ENCODE assay signal across 9 cellular contexts in the genomic region with DNA sequence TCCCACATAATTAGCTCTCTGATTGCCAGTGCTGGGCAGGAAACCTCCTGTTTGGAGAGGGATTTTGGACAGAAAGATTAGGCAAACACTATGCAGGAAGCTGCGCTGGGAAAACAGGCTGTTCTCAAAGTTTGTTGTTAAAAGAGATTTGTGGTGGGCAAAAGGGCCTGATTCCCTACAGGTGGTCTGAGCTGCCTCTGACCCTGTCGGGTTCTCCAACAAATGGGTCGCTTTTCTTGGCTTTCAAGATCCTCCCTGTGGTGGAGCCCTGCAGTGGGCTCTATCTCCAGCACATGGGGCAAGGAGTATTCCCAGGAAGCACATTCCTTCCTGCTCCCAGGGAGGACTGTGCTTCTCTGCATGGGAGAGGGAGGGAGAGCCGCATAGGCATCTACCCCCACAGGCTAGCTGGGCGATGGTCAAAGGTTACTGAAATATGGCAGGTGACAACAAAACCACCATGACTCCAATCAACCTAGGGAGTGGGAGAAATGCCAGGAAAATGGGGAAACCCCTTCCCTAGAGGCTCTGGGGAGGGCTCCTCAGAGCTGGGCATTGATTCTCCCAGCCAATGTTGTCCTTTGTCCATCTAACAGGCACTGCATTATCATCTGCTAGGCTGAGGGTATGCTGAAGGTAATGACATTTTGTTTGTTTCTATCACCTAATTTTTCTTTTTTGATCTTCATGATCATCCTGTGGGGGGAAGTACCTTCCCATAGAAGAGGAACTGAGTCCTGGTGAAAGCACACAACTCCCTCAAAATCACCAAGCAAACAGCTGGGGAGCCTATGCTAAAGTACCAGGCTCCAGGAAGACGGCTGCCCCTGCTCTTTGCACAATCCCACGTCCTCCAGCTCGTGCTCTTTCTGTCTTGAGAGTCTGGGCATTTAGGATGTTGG.
DNase-seq lines count a peak whose midpoint lies in the region; ATAC-seq and TF ChIP-seq lines count a peak whose summit lies in the region.
"Had no signal": no experiment of that assay in that cellular context is flagged by ENCODE, and none has a peak within 500 bp of the region (broad histone marks: within the 10 kb centered on the region; RNA-seq: fewer than 3 reads in every experiment).

No MANE protein-coding gene starts in this region.

- intact Hi-C loops in right lobe of liver (cut with DNase I) (no loop called here), transverse colon (cut with DNase I; ENCODE audit: low total_unique reads) (no loop called here)
- intact Hi-C loops in naive thymus-derived CD4-positive, alpha-beta T cell (cut with micrococcal nuclease) = no loop called here

- no peaks in the 10 kb centered on the region for H3K36me3 ChIP-seq in right lobe of liver
- no peaks in the 10 kb centered on the region for H3K36me3 ChIP-seq in transverse colon
- no peaks in the 10 kb centered on the region for H3K36me3 ChIP-seq in naive thymus-derived CD4-positive, alpha-beta T cell (ENCODE audit: control insufficient read depth in 2 of 3, insufficient read depth in 3 of 3, low read length in 3 of 3)

- in situ Hi-C loops in transverse colon (cut with MboI; ENCODE audit: low pct_ligation_motif_present in 1 of 4, low pct_unique_long_range_greater_than_20kb in 1 of 4, low sequenced_read_pairs in 3 of 4) = no loop called here

- H3K27ac ChIP-seq in angular gyrus (ENCODE audit: low read depth, low read length) (peak overlapping the region; percentile 0), right lobe of liver (no peak overlapping the region), transverse colon (peak overlapping the region; percentile 48 to 67 (median 60))
- no peak overlapping the region for H3K27ac ChIP-seq in naive thymus-derived CD4-positive, alpha-beta T cell (ENCODE audit: low read depth, low read length)
- H3K27ac ChIP-seq: A549 had no signal

- CTCF ChIA-PET in naive thymus-derived CD4-positive, alpha-beta T cell (lab: Charles Lee) = no interaction called here

- H3K9me3 ChIP-seq in right lobe of liver = no peaks in the 10 kb centered on the region
- H3K9me3 ChIP-seq in transverse colon = no peaks in the 10 kb centered on the region
- H3K9me3 ChIP-seq in naive thymus-derived CD4-positive, alpha-beta T cell (ENCODE audit: control insufficient read depth in 2 of 3, low read length in 3 of 3) = no peaks in the 10 kb centered on the region
- H3K9me3 ChIP-seq: A549 had no signal

- H3K27me3 ChIP-seq in right lobe of liver = no peaks in the 10 kb centered on the region
- no peaks in the 10 kb centered on the region for H3K27me3 ChIP-seq in transverse colon
- H3K27me3 ChIP-seq in naive thymus-derived CD4-positive, alpha-beta T cell (ENCODE audit: control insufficient read depth in 2 of 2, insufficient read depth in 2 of 2, low read length in 2 of 2) = no peaks in the 10 kb centered on the region

- H3K4me3 Mint-ChIP-seq in naive thymus-derived CD4-positive, alpha-beta T cell = no peak overlapping the region

- H3K4me3 ChIP-seq in right lobe of liver = no peak overlapping the region
- H3K4me3 ChIP-seq in transverse colon = no peak overlapping the region
- no peak overlapping the region for H3K4me3 ChIP-seq in naive thymus-derived CD4-positive, alpha-beta T cell (ENCODE audit: low read length)
- H3K4me3 ChIP-seq: A549 had no signal

- H3K27me3 Mint-ChIP-seq in naive thymus-derived CD4-positive, alpha-beta T cell = peaks cover 16 to 45% (median 29%) of the 10 kb centered on the region in 5 donors

- H3K9me3 Mint-ChIP-seq in naive thymus-derived CD4-positive, alpha-beta T cell = no peaks in the 10 kb centered on the region

- peak; percentile 63 to 78 (median 75) for ATAC-seq in right lobe of liver
- ATAC-seq in HG02970 (IDR thresholded peaks at IDR 0.05; ENCODE audit: low FRiP score, unreplicated experiment) = no peak
- no peak for ATAC-seq in naive thymus-derived CD4-positive, alpha-beta T cell
- ATAC-seq: A549 had no signal

- DNase-seq in NCI-H82 (lab: John Stamatoyannopoulos, UW) (peak; percentile 68), NCI-H82 treated with DMSO at 0.1 percent for 48 hours (lab: John Stamatoyannopoulos, UW; ENCODE audit: unreplicated experiment) (no peak), right lobe of liver (peak in 2 of 3 donors; percentile 43 to 61), transverse colon (peak; percentile 72)
- no peak for DNase-seq in naive thymus-derived CD4-positive, alpha-beta T cell
- DNase-seq in activated T-cell treated with anti-CD3 and anti-CD28 coated beads, Interleukin-2, amount 50 U/mL, for 48 hours = no peak

- WGBS in right lobe of liver (ENCODE audit: insufficient coverage, low coverage, low lambda C conversion rate, missing lambda C conversion rate) = 30% methylated on average over 6 of the region's 8 CpGs
- WGBS in transverse colon (ENCODE audit: low coverage in 1 of 2), 2 donors = 17 to 54% methylated on average over 2 to 7 of the region's 8 CpGs

- H3K36me3 Mint-ChIP-seq in naive thymus-derived CD4-positive, alpha-beta T cell = no peaks in the 10 kb centered on the region

- H3K4me1 Mint-ChIP-seq in naive thymus-derived CD4-positive, alpha-beta T cell = no peaks in the 10 kb centered on the region

- H3K4me1 ChIP-seq in right lobe of liver (peaks cover 0 to 24% (median 10%) of the 10 kb centered on the region in 4 donors), transverse colon (peaks cover 32 to 90% (median 64%) of the 10 kb centered on the region in 4 donors)
- H3K4me1 ChIP-seq in naive thymus-derived CD4-positive, alpha-beta T cell (ENCODE audit: control insufficient read depth in 2 of 2, insufficient read depth in 2 of 2, low read length in 2 of 2) = no peaks in the 10 kb centered on the region
- H3K4me1 ChIP-seq: A549 had no signal

- TF ChIP-seq POLR2A in right lobe of liver (IDR thresholded peaks at IDR 0.05) = no peak
- TF ChIP-seq POLR2A in transverse colon (IDR thresholded peaks at IDR 0.05) = peak; percentile 48

- TF ChIP-seq CTCF in right lobe of liver (IDR thresholded peaks at IDR 0.05) (no peak), transverse colon (IDR thresholded peaks at IDR 0.05) (no peak)

- POLR2A ChIA-PET in naive thymus-derived CD4-positive, alpha-beta T cell (lab: Charles Lee) = no interaction called here

- H3K27ac Mint-ChIP-seq in naive thymus-derived CD4-positive, alpha-beta T cell = no peak overlapping the region

- TF ChIP-seq EP300 in transverse colon (IDR thresholded peaks at IDR 0.05; ENCODE audit: low read depth) = no peak

Comparison
In these comparisons a context has a peak if more than half of its experiments do, and no peak if none do; other contexts are left out.
1. DNase-seq: peak in NCI-H82 (single experiment), right lobe of liver (2 of 3) and transverse colon (single experiment); none in NCI-H82 treated with DMSO at 0.1 percent for 48 hours (single experiment), naive thymus-derived CD4-positive, alpha-beta T cell (0 of 9) and activated T-cell treated with anti-CD3 and anti-CD28 coated beads, Interleukin-2, amount 50 U/mL, for 48 hours (0 of 2).
2. H3K27ac ChIP-seq: peak in angular gyrus (single experiment) and transverse colon (4 of 4); none in right lobe of liver (0 of 3) and naive thymus-derived CD4-positive, alpha-beta T cell (single experiment).
3. ATAC-seq: peak in right lobe of liver (4 of 4); none in HG02970 (single experiment) and naive thymus-derived CD4-positive, alpha-beta T cell (single experiment).